ENCODE assay signal across 1 cellular context in the genomic region with DNA sequence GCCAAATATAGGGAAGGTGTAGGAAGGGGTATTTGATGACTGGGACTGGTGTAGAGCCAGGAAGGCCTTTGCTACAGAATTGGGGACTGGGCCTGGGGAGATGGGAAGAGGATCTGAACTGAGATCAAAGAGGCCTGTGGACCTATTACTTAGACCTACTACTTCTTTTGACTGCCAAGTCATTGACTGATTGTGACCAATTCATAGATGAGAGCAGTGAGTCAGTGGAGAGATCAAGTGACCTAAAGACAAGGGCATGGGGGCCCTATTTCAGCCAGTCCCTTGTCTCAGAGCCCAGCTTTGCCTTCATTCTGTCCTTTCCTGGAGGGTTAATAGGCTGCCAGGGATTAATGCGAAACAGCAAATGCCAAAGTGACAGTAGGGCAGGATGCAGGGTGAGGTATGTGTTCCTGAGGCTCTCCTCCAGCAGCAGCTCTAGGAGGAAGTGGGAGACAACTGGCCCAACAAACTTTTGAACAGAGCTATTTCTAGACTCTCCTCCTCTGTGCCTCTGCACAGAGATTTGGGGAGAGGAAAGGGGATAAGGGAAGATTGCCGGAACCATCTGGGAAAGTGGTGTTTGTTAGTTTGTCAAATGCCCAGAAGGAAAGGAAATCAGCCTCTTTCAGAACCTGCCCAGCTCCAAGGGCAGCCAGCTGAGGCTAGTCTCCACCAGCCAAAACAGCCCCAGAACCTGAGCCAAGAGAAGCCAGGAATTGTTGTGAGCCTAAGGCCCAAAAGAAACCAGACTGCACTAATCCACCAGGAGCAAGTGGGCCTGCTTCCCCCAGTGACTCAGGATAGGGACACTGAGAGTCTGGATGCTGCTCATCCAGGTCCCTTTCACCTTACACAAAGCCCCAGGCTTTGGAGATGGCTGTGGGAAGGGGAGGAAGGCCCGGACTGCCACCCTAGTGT.
TF ChIP-seq lines count a peak whose summit lies in the region.

No MANE protein-coding gene starts in this region.

TF ChIP-seq in IMR-90, 13 proteins besides CTCF, POLR2A, EP300 and RAD21:
- TF ChIP-seq, protein P1, sequence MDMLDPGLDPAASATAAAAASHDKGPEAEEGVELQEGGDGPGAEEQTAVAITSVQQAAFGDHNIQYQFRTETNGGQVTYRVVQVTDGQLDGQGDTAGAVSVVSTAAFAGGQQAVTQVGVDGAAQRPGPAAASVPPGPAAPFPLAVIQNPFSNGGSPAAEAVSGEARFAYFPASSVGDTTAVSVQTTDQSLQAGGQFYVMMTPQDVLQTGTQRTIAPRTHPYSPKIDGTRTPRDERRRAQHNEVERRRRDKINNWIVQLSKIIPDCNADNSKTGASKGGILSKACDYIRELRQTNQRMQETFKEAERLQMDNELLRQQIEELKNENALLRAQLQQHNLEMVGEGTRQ (IDR thresholded peaks at IDR 0.05; ENCODE audit: low read depth, low read length) = no peak
- no peak for TF ChIP-seq CHD1 (IDR thresholded peaks at IDR 0.05; ENCODE audit: low read depth, low read length)
- no peak for TF ChIP-seq FOS (IDR thresholded peaks at IDR 0.05; ENCODE audit: low read depth, low read length)
- no peak for TF ChIP-seq RCOR1 (IDR thresholded peaks at IDR 0.05; ENCODE audit: insufficient replicate concordance, low read length)
- no peak for TF ChIP-seq MXI1 (IDR thresholded peaks at IDR 0.05; ENCODE audit: borderline replicate concordance, low read depth, low read length)
- TF ChIP-seq NFE2L2 (IDR thresholded peaks at IDR 0.05; ENCODE audit: low read depth, low read length) = no peak
